ENCODE assay signal across 9 cellular contexts in genomic region chr6:145887969-145888368, GRCh38.
DNase-seq lines count a peak whose midpoint lies in the region; ATAC-seq and TF ChIP-seq lines count a peak whose summit lies in the region.
"Had no signal": no experiment of that assay in that cellular context is flagged by ENCODE, and none has a peak within 500 bp of the region (broad histone marks: within the 10 kb centered on the region; RNA-seq: fewer than 3 reads in every experiment).

No MANE protein-coding gene starts in this region.

- H3K4me3 ChIP-seq in fibroblast of the aortic adventitia (ENCODE audit: low read depth, low read length) = no peak overlapping the region

- ATAC-seq in GM19035 (IDR thresholded peaks at IDR 0.05; ENCODE audit: unreplicated experiment) = no peak
- ATAC-seq: naive thymus-derived CD8-positive, alpha-beta T cell had no signal

- no peak overlapping the region for H3K4me3 Mint-ChIP-seq in type B pancreatic cell
- H3K4me3 Mint-ChIP-seq: naive thymus-derived CD8-positive, alpha-beta T cell had no signal

- H3K36me3 Mint-ChIP-seq in type B pancreatic cell = peaks cover 9% of the 10 kb centered on the region

- H3K4me1 Mint-ChIP-seq in type B pancreatic cell (ENCODE audit: unreplicated experiment) = peaks cover 6% of the 10 kb centered on the region
- H3K4me1 Mint-ChIP-seq: naive thymus-derived CD8-positive, alpha-beta T cell had no signal

- H3K27me3 Mint-ChIP-seq in type B pancreatic cell = no peaks in the 10 kb centered on the region
- H3K27me3 Mint-ChIP-seq: naive thymus-derived CD8-positive, alpha-beta T cell had no signal

- H3K9me3 Mint-ChIP-seq in type B pancreatic cell = no peaks in the 10 kb centered on the region

- DNase-seq in stimulated activated CD4-positive, alpha-beta T cell treated with anti-CD3 and anti-CD28 coated beads, Interleukin-2, amount 100 ng/mL, for 24 hours = peak; percentile 4 to 27
- DNase-seq in stimulated activated CD4-positive, alpha-beta T cell treated with anti-CD3 and anti-CD28 coated beads, Interleukin-1b, Interleukin-23, amount 100 ng/mL, for 48 hours = no peak
- peak; percentile 17 for DNase-seq in SK-MEL-5 (ENCODE audit: low read depth, low spot score)
- peak; percentile 32 for DNase-seq in fibroblast of the aortic adventitia (ENCODE audit: low read depth)
- DNase-seq in type B pancreatic cell (ENCODE audit: extremely low spot score, unreplicated experiment) = no peak
- DNase-seq in NCI-H2196 treated with DMSO at 0.1 percent for 48 hours (lab: John Stamatoyannopoulos, UW; ENCODE audit: unreplicated experiment) = no peak
- DNase-seq in nucleus accumbens (lab: John Stamatoyannopoulos, UW) = no peak

- no peak overlapping the region for H3K27ac Mint-ChIP-seq in type B pancreatic cell
- H3K27ac Mint-ChIP-seq: naive thymus-derived CD8-positive, alpha-beta T cell had no signal

- in situ Hi-C loops in SK-MEL-5 (cut with HindIII; ENCODE audit: low pct_unique_long_range_greater_than_20kb, low sequenced_read_pairs) = no loop called here

- TF ChIP-seq CTCF in fibroblast of the aortic adventitia (IDR thresholded peaks at IDR 0.05; ENCODE audit: insufficient read depth, low read length) (peak; percentile 53), type B pancreatic cell (conservative IDR thresholded peaks at IDR 0.05) (peak; percentile 54)

Comparison
In these comparisons a context has a peak if more than half of its experiments do, and no peak if none do; other contexts are left out.
1. DNase-seq: peak in stimulated activated CD4-positive, alpha-beta T cell treated with anti-CD3 and anti-CD28 coated beads, Interleukin-2, amount 100 ng/mL, for 24 hours (2 of 2), SK-MEL-5 (single experiment) and fibroblast of the aortic adventitia (single experiment); none in stimulated activated CD4-positive, alpha-beta T cell treated with anti-CD3 and anti-CD28 coated beads, Interleukin-1b, Interleukin-23, amount 100 ng/mL, for 48 hours (single experiment), type B pancreatic cell (single experiment), NCI-H2196 treated with DMSO at 0.1 percent for 48 hours (single experiment) and nucleus accumbens (0 of 56).